In the genomic region with DNA sequence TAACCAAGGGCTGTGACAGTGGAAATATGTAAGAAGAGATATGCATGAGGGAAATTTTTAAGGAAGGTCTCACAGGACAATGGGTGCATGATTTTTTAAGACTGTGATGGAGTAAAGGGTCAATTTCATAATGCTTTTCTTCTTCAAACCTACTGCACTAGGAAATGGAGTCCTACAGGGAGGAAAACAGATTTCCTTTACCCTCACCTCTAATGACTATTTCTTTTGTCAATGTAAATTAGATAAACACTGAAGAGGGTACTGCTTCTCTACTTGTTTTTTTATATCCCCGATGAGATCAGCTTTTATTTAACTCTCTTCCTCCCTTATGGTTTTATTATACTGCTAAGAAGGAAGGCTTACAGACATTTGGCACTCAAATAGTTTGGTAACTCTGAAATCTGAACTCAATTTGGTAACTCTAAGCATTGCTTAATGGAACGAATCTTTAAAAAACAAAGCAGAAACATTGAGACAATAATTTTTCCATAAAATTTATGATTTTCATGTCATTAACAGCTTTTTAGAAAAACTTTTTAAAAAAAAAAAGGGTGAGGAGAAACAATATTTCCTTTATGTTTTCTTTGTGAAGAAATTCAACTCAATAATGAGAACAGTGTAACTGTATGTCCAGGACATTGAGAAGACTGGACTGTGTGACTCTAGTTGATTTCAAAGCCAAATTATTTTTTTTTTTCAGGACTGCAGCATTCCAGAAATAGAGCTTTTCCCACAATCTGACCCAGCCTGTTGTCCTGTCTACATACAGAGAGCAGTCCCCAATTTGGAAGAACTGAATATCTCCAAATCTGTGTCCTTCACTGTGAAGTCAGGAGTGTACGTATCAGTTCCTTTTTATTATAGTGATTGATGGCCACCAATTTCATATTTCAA, we compare ENCODE assay signal across 14 cellular contexts.
DNase-seq lines count a peak whose midpoint lies in the region; ATAC-seq, FAIRE-seq and TF ChIP-seq lines count a peak whose summit lies in the region.
"Had no signal": no experiment of that assay in that cellular context is flagged by ENCODE, and none has a peak within 500 bp of the region (broad histone marks: within the 10 kb centered on the region; RNA-seq: fewer than 3 reads in every experiment).

No MANE protein-coding gene starts in this region.

- peaks cover 5% of the 10 kb centered on the region for H3K36me3 Mint-ChIP-seq in astrocyte (ENCODE audit: low read depth, unreplicated experiment)

- intact Hi-C loops in esophagus squamous epithelium (cut with DNase I) (no loop called here), left ventricle myocardium superior (cut with micrococcal nuclease) (no loop called here)

- H3K4me1 Mint-ChIP-seq in astrocyte (ENCODE audit: low read depth, unreplicated experiment), result peaks cover 7% of the 10 kb centered on the region

- H3K9me3 ChIP-seq in astrocyte (ENCODE audit: insufficient read depth, low read depth, low read length) (no peaks in the 10 kb centered on the region), esophagus squamous epithelium (no peaks in the 10 kb centered on the region), subcutaneous abdominal adipose tissue (ENCODE audit: control insufficient read depth in 5 of 5, low read length in 5 of 5) (no peaks in the 10 kb centered on the region)
- H3K9me3 ChIP-seq: BLaER1 treated with 17β-estradiol and CSF1 and Interleukin-3, amounts not matched to agents 10 nM and 100 nM had no signal

- H3K4me2 ChIP-seq in astrocyte (ENCODE audit: low read length), result no peak overlapping the region
- H3K4me2 ChIP-seq: BLaER1 treated with 17β-estradiol and CSF1 and Interleukin-3, amounts not matched to agents 10 nM and 100 nM had no signal

- no peak for DNase-seq in astrocyte (ENCODE audit: low read depth)
- no peak for DNase-seq in esophagus squamous epithelium (lab: John Stamatoyannopoulos, UW)
- DNase-seq in left ventricle myocardium superior, result no peak
- DNase-seq: EL, HFFc6, Karpas-422, MM.1S, NCI-H1105, NCI-H774 had no signal

- no peak overlapping the region for H2AFZ ChIP-seq in astrocyte (ENCODE audit: low read depth, low read length)

- H3K27me3 ChIP-seq in astrocyte (ENCODE audit: insufficient read depth, low read length), result no peaks in the 10 kb centered on the region
- H3K27me3 ChIP-seq in esophagus squamous epithelium, result no peaks in the 10 kb centered on the region
- H3K27me3 ChIP-seq in subcutaneous abdominal adipose tissue (ENCODE audit: control insufficient read depth in 5 of 5, insufficient read depth in 4 of 5, low read length in 5 of 5), result no peaks in the 10 kb centered on the region
- H3K27me3 ChIP-seq: BLaER1 treated with 17β-estradiol and CSF1 and Interleukin-3, amounts not matched to agents 10 nM and 100 nM had no signal

- H3K4me1 ChIP-seq in astrocyte (ENCODE audit: insufficient read depth, low read length) (peaks cover 7% of the 10 kb centered on the region), esophagus squamous epithelium (peaks cover 10 to 29% (median 12%) of the 10 kb centered on the region in 3 donors), subcutaneous abdominal adipose tissue (ENCODE audit: control insufficient read depth in 5 of 5, insufficient read depth in 5 of 5, low read length in 5 of 5) (peaks cover 0 to 42% (median 25%) of the 10 kb centered on the region in 5 donors)
- H3K4me1 ChIP-seq: BLaER1 treated with 17β-estradiol and CSF1 and Interleukin-3, amounts not matched to agents 10 nM and 100 nM had no signal

- H3K36me3 ChIP-seq in astrocyte (ENCODE audit: insufficient read depth, low read length) (peaks cover 19% of the 10 kb centered on the region), esophagus squamous epithelium (peaks cover 0 to 66% (median 7%) of the 10 kb centered on the region in 3 donors), subcutaneous abdominal adipose tissue (ENCODE audit: control insufficient read depth in 5 of 5, insufficient read depth in 5 of 5, low read length in 5 of 5) (peaks cover 26 to 41% (median 30%) of the 10 kb centered on the region in 5 donors)

- H3K9ac ChIP-seq in astrocyte (ENCODE audit: low read length) (no peak overlapping the region), subcutaneous abdominal adipose tissue (ENCODE audit: low read length in 5 of 5) (no peak overlapping the region)
- H3K9ac ChIP-seq: BLaER1 treated with 17β-estradiol and CSF1 and Interleukin-3, amounts not matched to agents 10 nM and 100 nM had no signal

- no peak overlapping the region for H3K27ac Mint-ChIP-seq in astrocyte (ENCODE audit: unreplicated experiment)
- H3K27ac Mint-ChIP-seq: HFFc6 had no signal

- no peaks in the 10 kb centered on the region for H4K20me1 ChIP-seq in astrocyte (ENCODE audit: insufficient read depth, low read length)
- H4K20me1 ChIP-seq: BLaER1 treated with 17β-estradiol and CSF1 and Interleukin-3, amounts not matched to agents 10 nM and 100 nM had no signal

- no peaks in the 10 kb centered on the region for H3K9me3 Mint-ChIP-seq in astrocyte (ENCODE audit: unreplicated experiment)
- H3K9me3 Mint-ChIP-seq: HFFc6 had no signal

- H3K79me2 ChIP-seq in astrocyte (ENCODE audit: insufficient read depth, low read length), result no peaks in the 10 kb centered on the region

- no peak for TF ChIP-seq POLR2A in esophagus squamous epithelium (IDR thresholded peaks at IDR 0.05)

- peak; percentile 20 for FAIRE-seq in astrocyte (lab: Jason Lieb, UNC)

- H3K4me3 Mint-ChIP-seq in astrocyte (ENCODE audit: unreplicated experiment), result no peak overlapping the region
- H3K4me3 Mint-ChIP-seq: HFFc6 had no signal

- ATAC-seq in left ventricle myocardium superior (peak; percentile 74), HG02763 (IDR thresholded peaks at IDR 0.05; ENCODE audit: unreplicated experiment) (no peak), HG02678 (IDR thresholded peaks at IDR 0.05; ENCODE audit: unreplicated experiment) (no peak), HG02852 (IDR thresholded peaks at IDR 0.05; ENCODE audit: unreplicated experiment) (no peak)

- no peak overlapping the region for H3K4me3 ChIP-seq in astrocyte (ENCODE audit: insufficient read depth, low read depth, low read length)
- no peak overlapping the region for H3K4me3 ChIP-seq in esophagus squamous epithelium
- no peak overlapping the region for H3K4me3 ChIP-seq in subcutaneous abdominal adipose tissue (ENCODE audit: low read depth in 1 of 5, low read length in 5 of 5)
- H3K4me3 ChIP-seq: BLaER1 treated with 17β-estradiol and CSF1 and Interleukin-3, amounts not matched to agents 10 nM and 100 nM had no signal

- 67 to 68% methylated on average over 3 of the region's 3 CpGs for WGBS in esophagus squamous epithelium, 2 donors

- TF ChIP-seq CTCF in astrocyte (IDR thresholded peaks at IDR 0.05; ENCODE audit: insufficient read depth, low read depth, low read length), result no peak
- TF ChIP-seq CTCF in esophagus squamous epithelium (IDR thresholded peaks at IDR 0.05), result no peak

- no peak overlapping the region for H3K27ac ChIP-seq in astrocyte (ENCODE audit: low read depth, low read length)
- H3K27ac ChIP-seq in esophagus squamous epithelium, result peak overlapping the region in 3 of 4 donors; percentile 3 to 30 (median 18)
- peak overlapping the region; percentile 82 for H3K27ac ChIP-seq in subcutaneous abdominal adipose tissue (ENCODE audit: low read depth, low read length)
- H3K27ac ChIP-seq: BLaER1 treated with 17β-estradiol and CSF1 and Interleukin-3, amounts not matched to agents 10 nM and 100 nM had no signal

- no peaks in the 10 kb centered on the region for H3K27me3 Mint-ChIP-seq in astrocyte (ENCODE audit: low read depth, unreplicated experiment)
